Comparison of ENCODE assay signal across 21 cellular contexts in genomic region chr4:149498246-149498645, GRCh38.
"Had no signal": no experiment of that assay in that cellular context is flagged by ENCODE, and none has a peak within 500 bp of the region (broad histone marks: within the 10 kb centered on the region; RNA-seq: fewer than 3 reads in every experiment).

No MANE protein-coding gene starts in this region.

- FAIRE-seq: colon, frontal cortex had no signal

- H3K36me3 ChIP-seq: lower lobe of right lung, neutrophil, right atrium auricular region, sigmoid colon, stomach, thyroid gland had no signal

- H3K79me2 ChIP-seq: parathyroid adenoma had no signal

- H3K9me3 ChIP-seq: lower lobe of right lung, neutrophil, right atrium auricular region, thyroid gland had no signal

- H3K9ac ChIP-seq: parathyroid adenoma had no signal

- DNase-seq: dorsolateral prefrontal cortex; effector CD4-positive, alpha-beta T cell; hypothalamus; immature natural killer cell; islet precursor cell; kidney glomerular epithelial cell; left ventricle myocardium superior; lower lobe of right lung; natural killer cell; sigmoid colon; stimulated activated CD4-positive, alpha-beta T cell treated with anti-CD3 and anti-CD28 coated beads, Interleukin-2, amount 100 ng/mL, for 24 hours; stimulated activated CD4-positive, alpha-beta T cell treated with anti-CD3 and anti-CD28 coated beads, Interleukin-4, amount 100 ng/mL, for 24 hours; stimulated activated naive CD4-positive, alpha-beta T cell treated with Interleukin-2 at 50 U/mL for 16 hours; stomach; thyroid gland had no signal

- H2AFZ ChIP-seq: parathyroid adenoma had no signal

- H3K27me3 ChIP-seq: dorsolateral prefrontal cortex, neutrophil, right atrium auricular region, sigmoid colon, stomach, thyroid gland had no signal

- ATAC-seq: left ventricle myocardium superior; lower lobe of right lung; natural killer cell; stimulated activated effector memory CD8-positive, alpha-beta T cell treated with anti-CD3 and anti-CD28 coated beads, Interleukin-12 subunit alpha, Interleukin-12 subunit beta, amount 100 ng/mL, for 72 hours had no signal

- H3K27ac ChIP-seq: dorsolateral prefrontal cortex, lower lobe of right lung, neutrophil, parathyroid adenoma, right atrium auricular region, sigmoid colon, stomach, thyroid gland had no signal

- H3K4me3 ChIP-seq: dorsolateral prefrontal cortex, lower lobe of right lung, right atrium auricular region, sigmoid colon, stomach, thyroid gland had no signal

- H3K4me1 ChIP-seq: lower lobe of right lung, parathyroid adenoma, right atrium auricular region, sigmoid colon, stomach, thyroid gland had no signal
